Comparison of ENCODE assay signal across 18 cellular contexts in the genomic region with DNA sequence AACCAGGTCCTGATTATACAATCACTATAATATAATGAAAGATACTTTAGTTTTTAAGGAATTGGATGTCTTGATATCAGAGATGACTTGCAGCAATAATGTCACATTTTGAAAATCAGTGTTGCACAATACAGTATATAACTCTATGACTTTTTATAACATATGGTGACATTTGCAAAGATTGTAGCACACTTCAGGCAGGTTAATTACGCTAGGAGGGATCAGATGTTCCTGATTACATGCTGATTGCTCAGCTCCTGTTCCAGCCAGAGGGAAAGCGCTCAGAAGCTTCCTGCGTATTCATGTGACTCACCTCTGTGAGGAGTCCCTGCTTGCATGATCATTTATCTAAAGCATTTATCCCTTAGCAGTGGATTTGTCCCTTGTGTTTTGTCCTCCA.
DNase-seq lines count a peak whose midpoint lies in the region; ATAC-seq, FAIRE-seq and TF ChIP-seq lines count a peak whose summit lies in the region.
"Had no signal": no experiment of that assay in that cellular context is flagged by ENCODE, and none has a peak within 500 bp of the region (broad histone marks: within the 10 kb centered on the region; RNA-seq: fewer than 3 reads in every experiment).

No MANE protein-coding gene starts in this region.

- no peaks in the 10 kb centered on the region for H3K9me1 ChIP-seq in K562 (ENCODE audit: control insufficient read depth, insufficient read depth, low read length)

- no peak overlapping the region for H2BK120ac ChIP-seq in mesendoderm (ENCODE audit: low read depth, low read length)

- H3K36me3 ChIP-seq in K562 (ENCODE audit: control insufficient read depth, insufficient read depth, low read length) (no peaks in the 10 kb centered on the region), mesendoderm (ENCODE audit: control insufficient read depth, insufficient read depth, low read length) (no peaks in the 10 kb centered on the region), SJCRH30 (no peaks in the 10 kb centered on the region)
- H3K36me3 ChIP-seq: HAP-1, MG63 had no signal

- no peak overlapping the region for H3K4me2 ChIP-seq in K562 (ENCODE audit: insufficient read depth, low read length)
- no peak overlapping the region for H3K4me2 ChIP-seq in mesendoderm (ENCODE audit: low read length)

- ATAC-seq in K562, result no peak
- no peak for ATAC-seq in Right ventricle myocardium superior (ENCODE audit: poor library complexity)

- WGBS in K562 (ENCODE audit: insufficient coverage, low coverage, missing lambda C conversion rate), result 1% methylated on average over 3 of the region's 3 CpGs
- no CpG with 5 or more reads among the region's 3 CpGs for WGBS in mesendoderm (ENCODE audit: extremely low coverage, insufficient coverage, low lambda C conversion rate)

- TF ChIP-seq POLR2A in K562 (conservative IDR thresholded peaks at IDR 0.05), result no peak

- in situ Hi-C loops in K562 (cut with MboI), result no loop called here

- DNase-seq in HPDE6-E6E7 (ENCODE audit: extremely low spot score), result peak; percentile 32
- DNase-seq in NCI-H2171 (lab: John Stamatoyannopoulos, UW), result peak; percentile 74
- no peak for DNase-seq in K562 (ENCODE audit: extremely low read depth in 1 of 4, low spot score in 3 of 4)
- peak; percentile 18 for DNase-seq in mesendoderm
- no peak for DNase-seq in NCI-H1694 (lab: John Stamatoyannopoulos, UW)
- DNase-seq in SJCRH30, result no peak
- DNase-seq in Right ventricle myocardium superior, result no peak
- DNase-seq in dedifferentiated amniotic fluid mesenchymal stem cell (ENCODE audit: extremely low spot score), result no peak
- DNase-seq: Caco-2, DMS53, KG1, MG63, NCI-H1105 treated with DMSO at 0.1 percent for 48 hours, NCI-H2029, NCI-H226, SIG-M5 had no signal

- H2BK15ac ChIP-seq in mesendoderm (replicated peaks; ENCODE audit: low read depth), result no peak overlapping the region

- FAIRE-seq in K562 (lab: Jason Lieb, UNC), result no peak
- FAIRE-seq: GM12891 had no signal

- H3K27ac ChIP-seq in K562 (ENCODE audit: extremely low read depth, low read depth, low read length) (no peak overlapping the region), mesendoderm (ENCODE audit: low read depth, low read length) (no peak overlapping the region), SJCRH30 (no peak overlapping the region)

- intact Hi-C loops in K562 (cut with micrococcal nuclease), result no loop called here
- intact Hi-C loops in Right ventricle myocardium superior (cut with DNase I), result no loop called here

- BruUV-seq in K562 (replicated peaks; lab: Mats Ljungman, UMichigan), result no TSS peak

- TF ChIP-seq CTCF in K562 (IDR thresholded peaks at IDR 0.05 in 2 of 3, conservative IDR thresholded peaks at IDR 0.05 in 1 of 3; ENCODE audit: insufficient read depth in 2 of 3, low read depth in 1 of 3, low read length in 3 of 3), result no peak

- H3K4me3 ChIP-seq in K562 (no peak overlapping the region), mesendoderm (ENCODE audit: low read length) (no peak overlapping the region), SJCRH30 (no peak overlapping the region)
- H3K4me3 ChIP-seq: HAP-1, MG63 had no signal

- H3K79me1 ChIP-seq in mesendoderm (ENCODE audit: low read length), result no peaks in the 10 kb centered on the region

- H2AFZ ChIP-seq in K562 (ENCODE audit: low read depth, low read length), result no peak overlapping the region

- TF ChIP-seq RAD21 in K562 (CRISPR knock-in tag; conservative IDR thresholded peaks at IDR 0.05 in 1 of 2, IDR thresholded peaks at IDR 0.05 in 1 of 2), result no peak

- H3K27me3 ChIP-seq in K562 (ENCODE audit: control insufficient read depth in 2 of 2, insufficient read depth in 2 of 2, low read length in 2 of 2) (no peaks in the 10 kb centered on the region), mesendoderm (ENCODE audit: insufficient read depth, low read length, poor library complexity) (no peaks in the 10 kb centered on the region), SJCRH30 (no peaks in the 10 kb centered on the region)
- H3K27me3 ChIP-seq: MG63 had no signal

- H3K9ac ChIP-seq in K562 (ENCODE audit: insufficient read depth in 1 of 2, low read depth in 2 of 2, low read length in 2 of 2) (no peak overlapping the region), mesendoderm (ENCODE audit: low read length) (no peak overlapping the region)

- H3K23ac ChIP-seq in mesendoderm (ENCODE audit: low read length), result no peak overlapping the region

- no peak overlapping the region for H3K56ac ChIP-seq in mesendoderm (ENCODE audit: low read length)

- no peak overlapping the region for H2BK5ac ChIP-seq in mesendoderm (ENCODE audit: low read length)

- H3K79me2 ChIP-seq in K562 (ENCODE audit: control insufficient read depth, insufficient read depth, low read length), result no peaks in the 10 kb centered on the region
- H3K79me2 ChIP-seq in mesendoderm (ENCODE audit: control insufficient read depth, insufficient read depth, low read length), result no peaks in the 10 kb centered on the region

- H2AK5ac ChIP-seq in mesendoderm (ENCODE audit: low read length), result no peak overlapping the region

- POLR2A ChIA-PET in K562 (lab: Yijun Ruan, JAX), result interaction anchor here (0.8 kb wide), 1 partner anchor 61 kb away, joined by 3 read pairs; no protein-coding TSS in a partner anchor

- CTCF ChIA-PET in K562 (lab: Yijun Ruan, JAX; ENCODE audit: low intra/inter-chr PET ratio), result no interaction called here

- H4K8ac ChIP-seq in mesendoderm (ENCODE audit: low read depth, low read length), result no peak overlapping the region

- no peaks in the 10 kb centered on the region for H4K20me1 ChIP-seq in K562 (replicated peaks; ENCODE audit: control insufficient read depth, insufficient read depth, low read length)

- H3K4me1 ChIP-seq in K562 (replicated peaks in 1 of 2; ENCODE audit: control insufficient read depth in 2 of 2, insufficient read depth in 2 of 2, low read length in 2 of 2) (no peaks in the 10 kb centered on the region), mesendoderm (ENCODE audit: control insufficient read depth, low read depth, low read length) (no peaks in the 10 kb centered on the region), SJCRH30 (peaks cover 9% of the 10 kb centered on the region; the same call in 1 of the 2 replicates)
- H3K4me1 ChIP-seq: HAP-1 had no signal

- TF ChIP-seq EP300 in K562 (IDR thresholded peaks at IDR 0.05; ENCODE audit: low read length), result no peak

- no peak overlapping the region for H3K18ac ChIP-seq in mesendoderm (ENCODE audit: low read length)

- H3K4ac ChIP-seq in mesendoderm (ENCODE audit: low read depth, low read length), result no peak overlapping the region

- no peak overlapping the region for H4K5ac ChIP-seq in mesendoderm (ENCODE audit: low read length)

- no peaks in the 10 kb centered on the region; the same call in 1 of the 2 replicates for H3K9me3 ChIP-seq in K562 (replicated peaks; ENCODE audit: control insufficient read depth, insufficient read depth, low read depth, low read length)
- no peaks in the 10 kb centered on the region for H3K9me3 ChIP-seq in SJCRH30 (replicated peaks)
- H3K9me3 ChIP-seq: Caco-2, HAP-1, MG63 had no signal

TF ChIP-seq in K562, 482 proteins besides CTCF, POLR2A, EP300 and RAD21 (continues in another document):
- TF ChIP-seq ZNF644 (tag; IDR thresholded peaks at IDR 0.05; ENCODE audit: low read depth) (0 out of 2 replicates have a peak, but pooled peaks have one; percentile 24), CEBPG (CRISPR knock-in tag; IDR thresholded peaks at IDR 0.05) (no peak), CEBPG (tag; conservative IDR thresholded peaks at IDR 0.05 in 1 of 2, IDR thresholded peaks at IDR 0.05 in 1 of 2) (peak in 1 of 2 experiments; percentile 67; a peak in 2 of 4 replicates)

Comparison
In these comparisons a context has a peak if more than half of its experiments do, and no peak if none do; other contexts are left out.
1. DNase-seq: peak in HPDE6-E6E7 (single experiment), NCI-H2171 (single experiment) and mesendoderm (single experiment); none in K562 (0 of 4), NCI-H1694 (single experiment), SJCRH30 (0 of 2), Right ventricle myocardium superior (single experiment) and dedifferentiated amniotic fluid mesenchymal stem cell (single experiment).